In the genomic region with DNA sequence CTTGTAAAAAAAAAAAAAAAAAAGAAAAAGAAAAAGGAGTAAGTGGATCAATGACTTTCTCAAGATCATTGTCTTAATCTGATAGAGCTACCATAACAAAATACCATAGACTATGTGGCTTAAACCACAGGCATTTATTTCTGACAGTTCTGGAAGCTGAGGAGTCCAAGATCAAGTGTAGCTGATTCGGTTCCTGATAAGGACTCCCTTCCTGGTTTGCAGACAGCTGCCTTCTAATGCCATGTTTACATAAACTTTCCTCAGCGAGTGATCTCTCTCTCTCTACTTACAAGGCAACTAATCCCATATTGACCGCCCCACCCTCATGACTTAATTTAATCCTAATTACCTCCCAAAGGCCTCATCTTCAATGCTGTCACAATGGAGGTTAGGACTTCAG, we compare ENCODE assay signal across 22 cellular contexts. TPM values are rescaled to one million over a fixed set of nuclear protein-coding genes. Genes with fewer than 3 reads are reported as not detected.
DNase-seq lines count a peak whose midpoint lies in the region; ATAC-seq, FAIRE-seq and TF ChIP-seq lines count a peak whose summit lies in the region.
"Had no signal": no experiment of that assay in that cellular context is flagged by ENCODE, and none has a peak within 500 bp of the region (broad histone marks: within the 10 kb centered on the region; RNA-seq: fewer than 3 reads in every experiment).

No MANE protein-coding gene starts in this region.

- H3K4me3 Mint-ChIP-seq in astrocyte (ENCODE audit: unreplicated experiment) (no peak overlapping the region), nephron progenitor cell (no peak overlapping the region)
- H3K4me3 Mint-ChIP-seq: CD14-positive monocyte, GM23338 had no signal

- no peaks in the 10 kb centered on the region for H3K36me3 Mint-ChIP-seq in astrocyte (ENCODE audit: low read depth, unreplicated experiment)
- H3K36me3 Mint-ChIP-seq in nephron progenitor cell (ENCODE audit: low read depth), result no peaks in the 10 kb centered on the region
- H3K36me3 Mint-ChIP-seq: CD14-positive monocyte had no signal

- H3K4me1 Mint-ChIP-seq in astrocyte (ENCODE audit: low read depth, unreplicated experiment) (peaks cover 36% of the 10 kb centered on the region), nephron progenitor cell (peaks cover 67% of the 10 kb centered on the region)
- H3K4me1 Mint-ChIP-seq: CD14-positive monocyte had no signal

- no peak overlapping the region for H3K4me3 ChIP-seq in astrocyte (ENCODE audit: insufficient read depth, low read depth, low read length)
- no peak overlapping the region for H3K4me3 ChIP-seq in effector memory CD4-positive, alpha-beta T cell (ENCODE audit: insufficient read depth, low read depth, low read length, poor library complexity, severe bottlenecking)
- H3K4me3 ChIP-seq: GM12878, GM23338 had no signal

- H3K9ac ChIP-seq in astrocyte (ENCODE audit: low read length), result no peak overlapping the region

- no peak overlapping the region for H3K4me2 ChIP-seq in astrocyte (ENCODE audit: low read length)
- H3K4me2 ChIP-seq: GM23338 had no signal

- FAIRE-seq in astrocyte (lab: Jason Lieb, UNC), result no peak
- FAIRE-seq: GM12878, GM19239, HepG2 had no signal

- no peaks in the 10 kb centered on the region for H3K4me1 ChIP-seq in astrocyte (ENCODE audit: insufficient read depth, low read length)
- no peaks in the 10 kb centered on the region for H3K4me1 ChIP-seq in effector memory CD4-positive, alpha-beta T cell (ENCODE audit: control insufficient read depth, insufficient read depth, low read length, poor library complexity, severe bottlenecking)

- H3K27ac ChIP-seq in astrocyte (ENCODE audit: low read depth, low read length), result no peak overlapping the region
- H3K27ac ChIP-seq in effector memory CD4-positive, alpha-beta T cell (ENCODE audit: insufficient read depth, low read length, poor library complexity, severe bottlenecking), result no peak overlapping the region
- H3K27ac ChIP-seq: 22Rv1, RWPE1 had no signal

- H3K27me3 Mint-ChIP-seq in astrocyte (ENCODE audit: low read depth, unreplicated experiment) (peaks cover 46% of the 10 kb centered on the region), nephron progenitor cell (ENCODE audit: low read depth, poor library complexity) (peaks cover 4% of the 10 kb centered on the region)

- DNase-seq in DMS53 (lab: John Stamatoyannopoulos, UW) (peak; percentile 36), DMS53 treated with DMSO at 0.1 percent for 48 hours (lab: John Stamatoyannopoulos, UW; ENCODE audit: unreplicated experiment) (no peak), NCI-H226 (peak; percentile 37), astrocyte (ENCODE audit: low read depth) (no peak), nephron progenitor cell (no peak), SKM-1 (lab: John Stamatoyannopoulos, UW; ENCODE audit: unreplicated experiment) (no peak)
- DNase-seq in effector memory CD4-positive, alpha-beta T cell, result no peak
- DNase-seq: AML-193, KG1, NCI-H1417 treated with DMSO at 0.1 percent for 48 hours, NCI-H187 treated with DMSO at 0.1 percent for 48 hours, NCI-H345, NCI-H69, SW 1271 had no signal

- H3K36me3 ChIP-seq in astrocyte (ENCODE audit: insufficient read depth, low read length), result no peaks in the 10 kb centered on the region
- no peaks in the 10 kb centered on the region for H3K36me3 ChIP-seq in effector memory CD4-positive, alpha-beta T cell (ENCODE audit: control insufficient read depth, insufficient read depth, low read length)

- H3K79me2 ChIP-seq in astrocyte (ENCODE audit: insufficient read depth, low read length), result no peaks in the 10 kb centered on the region

- peaks cover 5% of the 10 kb centered on the region for H3K9me3 ChIP-seq in astrocyte (ENCODE audit: insufficient read depth, low read depth, low read length)
- no peaks in the 10 kb centered on the region for H3K9me3 ChIP-seq in effector memory CD4-positive, alpha-beta T cell (ENCODE audit: control insufficient read depth, low read length)

- ATAC-seq in GM19397 (IDR thresholded peaks at IDR 0.05; ENCODE audit: unreplicated experiment), result no peak
- ATAC-seq: GM12878, GM23338, HepG2 had no signal

- H4K20me1 ChIP-seq in astrocyte (ENCODE audit: insufficient read depth, low read length), result no peaks in the 10 kb centered on the region

- H3K9me3 Mint-ChIP-seq in astrocyte (ENCODE audit: unreplicated experiment) (peaks cover 5% of the 10 kb centered on the region), nephron progenitor cell (no peaks in the 10 kb centered on the region)
- H3K9me3 Mint-ChIP-seq: GM23338 had no signal

- H2AFZ ChIP-seq in astrocyte (ENCODE audit: low read depth, low read length), result no peak overlapping the region
- H2AFZ ChIP-seq: GM23338 had no signal

- H3K27ac Mint-ChIP-seq in astrocyte (ENCODE audit: unreplicated experiment) (peak overlapping the region; percentile 48), nephron progenitor cell (peak overlapping the region; percentile 0)
- H3K27ac Mint-ChIP-seq: CD14-positive monocyte, GM23338 had no signal

- TF ChIP-seq CTCF in astrocyte (IDR thresholded peaks at IDR 0.05; ENCODE audit: insufficient read depth, low read depth, low read length), result no peak
- TF ChIP-seq CTCF in nephron progenitor cell (IDR thresholded peaks at IDR 0.05), result no peak

- peaks cover 23% of the 10 kb centered on the region for H3K27me3 ChIP-seq in astrocyte (ENCODE audit: insufficient read depth, low read length)
- H3K27me3 ChIP-seq in effector memory CD4-positive, alpha-beta T cell (replicated peaks; ENCODE audit: control insufficient read depth, insufficient read depth, low read length, poor library complexity, severe bottlenecking), result no peaks in the 10 kb centered on the region

RNA-seq across cellular contexts. Expression of a gene that starts 36.5 kb away (rescaled TPM):
- total RNA-seq in astrocyte, result 7.4 and 10.1 TPM in 2 replicates
- total RNA-seq: GM12878, HepG2 had no signal

Comparison
In these comparisons a context has a peak if more than half of its experiments do, and no peak if none do; other contexts are left out.
1. DNase-seq: peak in DMS53 (single experiment) and NCI-H226 (single experiment); none in DMS53 treated with DMSO at 0.1 percent for 48 hours (single experiment), astrocyte (single experiment), nephron progenitor cell (single experiment), SKM-1 (single experiment) and effector memory CD4-positive, alpha-beta T cell (0 of 3).